ENCODE assay signal across 17 cellular contexts in genomic region chr20:49400410-49400809, GRCh38.
DNase-seq lines count a peak whose midpoint lies in the region; ATAC-seq and TF ChIP-seq lines count a peak whose summit lies in the region.
"Had no signal": no experiment of that assay in that cellular context is flagged by ENCODE, and none has a peak within 500 bp of the region (broad histone marks: within the 10 kb centered on the region; RNA-seq: fewer than 3 reads in every experiment).

No MANE protein-coding gene starts in this region.

- H3K36me3 ChIP-seq in heart left ventricle (no peaks in the 10 kb centered on the region), rectal smooth muscle tissue (ENCODE audit: control insufficient read depth, insufficient read depth, low read length) (no peaks in the 10 kb centered on the region), BE2C (no peaks in the 10 kb centered on the region)

- TF ChIP-seq CTCF in heart left ventricle (IDR thresholded peaks at IDR 0.05) (no peak), BE2C (IDR thresholded peaks at IDR 0.05; ENCODE audit: low read depth, low read length) (no peak)

- H3K27ac ChIP-seq in heart left ventricle, result peak overlapping the region; percentile 20 to 87 (median 74)
- H3K27ac ChIP-seq in rectal smooth muscle tissue (ENCODE audit: low read depth, low read length), result peak overlapping the region; percentile 96

- TF ChIP-seq POLR2A in heart left ventricle (IDR thresholded peaks at IDR 0.05), result peak in 1 of 2 donors; percentile 16

- H3K4me1 ChIP-seq in heart left ventricle (peaks cover 0 to 35% (median 15%) of the 10 kb centered on the region in 12 donors), rectal smooth muscle tissue (ENCODE audit: control insufficient read depth, insufficient read depth, low read length) (peaks cover 26% of the 10 kb centered on the region), BE2C (no peaks in the 10 kb centered on the region)

- DNase-seq in Right ventricle myocardium inferior (ENCODE audit: missing footprints) (no peak), cardiac septum (ENCODE audit: low spot score) (no peak), heart left ventricle (peak in 4 of 5 donors; percentile 14 to 56 (median 44)), GM19238 (ENCODE audit: insufficient read length, low spot score) (no peak), BE2C (no peak)
- DNase-seq in activated effector memory CD4-positive, alpha-beta T cell treated with Interleukin-2 at 50 U/mL for 16 hours, result no peak
- DNase-seq: 8988T; activated B cell treated with CpG ODN at 0.5 μM for 24 hours; activated naive CD8-positive, alpha-beta T cell treated with anti-CD3 and anti-CD28 coated beads, Interleukin-2, amount 10 ng/mL, durations not matched to agents 7 days and 5 days; CD8-positive, alpha-beta T cell; foreskin melanocyte; KBM-7; NCI-H1417 treated with DMSO at 0.1 percent for 48 hours; NCI-H345; stimulated activated CD4-positive, alpha-beta T cell treated with anti-CD3 and anti-CD28 coated beads, Interleukin-1b, Interleukin-23, amount 100 ng/mL, for 48 hours had no signal

- ATAC-seq in Right ventricle myocardium inferior (peak; percentile 73), heart left ventricle (peak; percentile 63 to 84 (median 70)), GM18909 (IDR thresholded peaks at IDR 0.05; ENCODE audit: poor library complexity, unreplicated experiment) (no peak)
- ATAC-seq: CD8-positive, alpha-beta T cell had no signal

- 36 to 60% (median 54%) methylated on average over 7 of the region's 7 CpGs for WGBS in heart left ventricle, 4 donors

- intact Hi-C loops in Right ventricle myocardium inferior (cut with DNase I) (no loop called here), cardiac septum (cut with DNase I) (no loop called here), heart left ventricle (cut with DNase I) (loop anchor here in 1 of 10 donors (2.0 kb wide), 1 partner anchor 26 kb away; no protein-coding TSS in a partner anchor)

- no peaks in the 10 kb centered on the region for H3K27me3 ChIP-seq in heart left ventricle
- H3K27me3 ChIP-seq in rectal smooth muscle tissue (ENCODE audit: control insufficient read depth, insufficient read depth, low read length), result no peaks in the 10 kb centered on the region
- H3K27me3 ChIP-seq in BE2C, result no peaks in the 10 kb centered on the region

- no peak overlapping the region for H3K9ac ChIP-seq in rectal smooth muscle tissue (ENCODE audit: low read length)

- H3K4me3 ChIP-seq in heart left ventricle (no peak overlapping the region), rectal smooth muscle tissue (ENCODE audit: low read length) (no peak overlapping the region), BE2C (ENCODE audit: low read depth, low read length) (no peak overlapping the region)

- H3K9me3 ChIP-seq in heart left ventricle (no peaks in the 10 kb centered on the region), BE2C (no peaks in the 10 kb centered on the region)

Comparison
In these comparisons a context has a peak if more than half of its experiments do, and no peak if none do; other contexts are left out.
1. DNase-seq: peak in heart left ventricle (4 of 5); none in Right ventricle myocardium inferior (single experiment), cardiac septum (single experiment), GM19238 (single experiment), BE2C (single experiment) and activated effector memory CD4-positive, alpha-beta T cell treated with Interleukin-2 at 50 U/mL for 16 hours (single experiment).